ENCODE assay signal across 19 cellular contexts in the genomic region with DNA sequence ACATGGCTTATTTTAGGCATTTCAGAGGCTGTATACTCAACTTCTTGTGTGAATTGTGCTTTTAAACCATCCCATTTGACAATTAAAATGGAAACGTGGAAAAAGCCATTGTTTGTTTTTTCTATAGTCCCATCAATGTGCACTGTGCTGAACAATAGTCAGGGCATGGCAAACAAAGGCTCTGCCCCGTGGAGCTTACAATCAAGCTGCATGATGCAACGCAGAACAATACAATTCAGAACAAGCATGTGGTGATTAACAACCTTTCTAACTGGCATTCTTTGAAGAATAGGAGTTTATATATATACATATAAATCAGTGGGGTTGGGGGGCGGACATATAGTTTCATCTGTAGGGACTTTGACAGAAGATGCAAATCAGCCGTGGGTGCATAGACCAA.
A peak's percentile ranks its signal among the peaks of the same experiment; 100 is the strongest.
DNase-seq lines count a peak whose midpoint lies in the region; ATAC-seq and TF ChIP-seq lines count a peak whose summit lies in the region.
"Had no signal": no experiment of that assay in that cellular context is flagged by ENCODE, and none has a peak within 500 bp of the region (broad histone marks: within the 10 kb centered on the region; RNA-seq: fewer than 3 reads in every experiment).

No MANE protein-coding gene starts in this region.

- no peaks in the 10 kb centered on the region for H3K9me3 ChIP-seq in neuronal stem cell (replicated peaks in 1 of 2; ENCODE audit: control insufficient read depth in 2 of 2, insufficient read depth in 1 of 2, low read depth in 1 of 2, low read length in 2 of 2)
- H3K9me3 ChIP-seq: BLaER1 had no signal

- CTCF ChIA-PET in WTC11 (lab: Charles Lee), result no interaction called here

- no peak overlapping the region for H4K8ac ChIP-seq in neuronal stem cell (ENCODE audit: low read depth, low read length)

- H3K14ac ChIP-seq in neuronal stem cell (ENCODE audit: low read length), result no peak overlapping the region

- no peak overlapping the region for H3K4me2 ChIP-seq in neuronal stem cell (ENCODE audit: insufficient read depth, low read length, poor library complexity, severe bottlenecking)
- H3K4me2 ChIP-seq: BLaER1 had no signal

- H3K9me3 Mint-ChIP-seq in WTC11, result no peaks in the 10 kb centered on the region

- H3K27ac ChIP-seq in neuronal stem cell (replicated peaks; ENCODE audit: low read length), result no peak overlapping the region
- H3K27ac ChIP-seq: BLaER1, GM23248 had no signal

- TF ChIP-seq CTCF in WTC11 (IDR thresholded peaks at IDR 0.05), result no peak

- no peak overlapping the region for H4K91ac ChIP-seq in neuronal stem cell (ENCODE audit: low read depth, low read length, poor library complexity)

- H3K4me1 ChIP-seq in neuronal stem cell (ENCODE audit: control insufficient read depth in 2 of 2, insufficient read depth in 1 of 2, low read depth in 1 of 2, low read length in 2 of 2), result peaks cover 4 to 10% of the 10 kb centered on the region in 2 donors
- H3K4me1 ChIP-seq: BLaER1 had no signal

- no peak overlapping the region for H2BK12ac ChIP-seq in neuronal stem cell (ENCODE audit: low read length)

- no peak overlapping the region for H2BK120ac ChIP-seq in neuronal stem cell (ENCODE audit: low read depth, low read length)

- no CpG with 5 or more reads among the region's 5 CpGs for WGBS in neuronal stem cell (ENCODE audit: extremely low coverage in 2 of 2, insufficient read length in 2 of 2, insufficient replicate concordance in 1 of 2), 2 donors

- no peak overlapping the region for H3K4me3 ChIP-seq in neuronal stem cell (ENCODE audit: low read length in 2 of 2)
- H3K4me3 ChIP-seq: BLaER1, GM12878, GM23248 had no signal

- no peak overlapping the region for H3K18ac ChIP-seq in neuronal stem cell (ENCODE audit: low read length)

- no peak overlapping the region for H3K4ac ChIP-seq in neuronal stem cell (ENCODE audit: low read length)

- H2AK5ac ChIP-seq in neuronal stem cell (ENCODE audit: low read depth, low read length), result no peak overlapping the region

- H3K79me1 ChIP-seq in neuronal stem cell (ENCODE audit: low read depth, low read length), result no peaks in the 10 kb centered on the region

- H3K4me3 Mint-ChIP-seq in WTC11, result no peak overlapping the region
- H3K4me3 Mint-ChIP-seq: CD8-positive, alpha-beta T cell; HFFc6 had no signal

- no peaks in the 10 kb centered on the region for H3K27me3 ChIP-seq in neuronal stem cell (ENCODE audit: control insufficient read depth in 3 of 3, insufficient read depth in 3 of 3, low read depth in 1 of 3, low read length in 3 of 3)
- H3K27me3 ChIP-seq: BLaER1 had no signal

- no peaks in the 10 kb centered on the region for H3K36me3 ChIP-seq in neuronal stem cell (replicated peaks in 1 of 2; ENCODE audit: control insufficient read depth in 2 of 2, insufficient read depth in 2 of 2, low read length in 2 of 2)
- H3K36me3 ChIP-seq: BLaER1 had no signal

- DNase-seq in NCI-H146 (lab: John Stamatoyannopoulos, UW), result peak; percentile 0
- no peak for DNase-seq in NCI-H146 treated with DMSO at 0.1 percent for 48 hours (lab: John Stamatoyannopoulos, UW; ENCODE audit: unreplicated experiment)
- peak; percentile 87 for DNase-seq in NCI-H2081 treated with DMSO at 0.1 percent for 48 hours (lab: John Stamatoyannopoulos, UW)
- DNase-seq in WTC11 (ENCODE audit: low spot score), result no peak
- DNase-seq in neuronal stem cell (ENCODE audit: low spot score), result peak; percentile 48
- DNase-seq in activated T-cell treated with anti-CD3 and anti-CD28 coated beads, Interleukin-2, amount 50 U/mL, for 48 hours, result no peak
- DNase-seq in GM19238 (ENCODE audit: insufficient read length, low spot score), result no peak
- DNase-seq in stimulated activated CD4-positive, alpha-beta T cell treated with anti-CD3 and anti-CD28 coated beads, Interleukin-15, amount 100 ng/mL, for 24 hours, result no peak
- DNase-seq: CD8-positive, alpha-beta T cell; GDM1; GM23248; HFFc6; Karpas-422; NCI-H187 treated with DMSO at 0.1 percent for 48 hours; NCI-H226; NCI-H82; SW 1271 had no signal

- H3K23ac ChIP-seq in neuronal stem cell (ENCODE audit: low read depth, low read length, poor library complexity), result no peak overlapping the region

- ATAC-seq in WTC11, result peak; percentile 51
- ATAC-seq: CD8-positive, alpha-beta T cell; GM12878 had no signal

- H2BK5ac ChIP-seq in neuronal stem cell (ENCODE audit: low read length), result no peak overlapping the region

- H3K27ac Mint-ChIP-seq in WTC11, result no peak overlapping the region
- H3K27ac Mint-ChIP-seq: CD8-positive, alpha-beta T cell; HFFc6 had no signal

- peaks cover 20% of the 10 kb centered on the region for H3K4me1 Mint-ChIP-seq in WTC11

- no peak overlapping the region for H2BK15ac ChIP-seq in neuronal stem cell (ENCODE audit: low read length)

- no peaks in the 10 kb centered on the region for H3K36me3 Mint-ChIP-seq in WTC11
- H3K36me3 Mint-ChIP-seq: CD8-positive, alpha-beta T cell had no signal

- H3K9ac ChIP-seq in neuronal stem cell (ENCODE audit: low read depth, low read length, poor library complexity), result no peak overlapping the region
- H3K9ac ChIP-seq: BLaER1, GM23248 had no signal

- H3K27me3 Mint-ChIP-seq in WTC11 (ENCODE audit: low read depth), result no peaks in the 10 kb centered on the region

- POLR2A ChIA-PET in WTC11 (lab: Charles Lee), result no interaction called here

- H2AFZ ChIP-seq in neuronal stem cell (ENCODE audit: low read length), result no peak overlapping the region
- H2AFZ ChIP-seq: GM23248 had no signal

TF ChIP-seq in WTC11, 78 proteins besides CTCF, POLR2A, EP300 and RAD21:
- TF ChIP-seq ESRRA (CRISPR knock-in tag; IDR thresholded peaks at IDR 0.05; ENCODE audit: borderline replicate concordance) (no peak), ZNF423 (CRISPR knock-in tag; IDR thresholded peaks at IDR 0.05) (no peak), CBFB (CRISPR knock-in tag; IDR thresholded peaks at IDR 0.05; ENCODE audit: low read depth) (no peak), ELF4 (CRISPR knock-in tag; IDR thresholded peaks at IDR 0.05; ENCODE audit: low read depth) (no peak)
TF ChIP-seq in WTC11: peak in this region for 0.

Comparison
In these comparisons a context has a peak if more than half of its experiments do, and no peak if none do; other contexts are left out.
1. DNase-seq: peak in NCI-H146 (single experiment), NCI-H2081 treated with DMSO at 0.1 percent for 48 hours (single experiment) and neuronal stem cell (single experiment); none in NCI-H146 treated with DMSO at 0.1 percent for 48 hours (single experiment), WTC11 (single experiment), activated T-cell treated with anti-CD3 and anti-CD28 coated beads, Interleukin-2, amount 50 U/mL, for 48 hours (0 of 2), GM19238 (single experiment) and stimulated activated CD4-positive, alpha-beta T cell treated with anti-CD3 and anti-CD28 coated beads, Interleukin-15, amount 100 ng/mL, for 24 hours (single experiment).